In genomic region chr9:89695979-89696378, GRCh38 we compare ENCODE assay signal across 6 cellular contexts.
A peak's percentile ranks its signal among the peaks of the same experiment; 100 is the strongest.
DNase-seq lines count a peak whose midpoint lies in the region; ATAC-seq and TF ChIP-seq lines count a peak whose summit lies in the region.
"Not testable (repeated sequence)": the region's sequence is repeated elsewhere in the genome, so short reads cannot be mapped to it uniquely, and the experiment has no call there.

No MANE protein-coding gene starts in this region.

- WGBS in endodermal cell (ENCODE audit: insufficient coverage in 1 of 2, insufficient read length in 1 of 2), 2 experiments = 94 to 95% methylated on average over 4 to 6 of the region's 6 CpGs

- POLR2A ChIA-PET in WTC11 (lab: Charles Lee) = interaction anchor here (0.6 to 2.0 kb wide), 3 partner anchors 14 to 91 kb away, joined by 3 to 10 read pairs (median 4); partner anchors contain the start of gene GADD45G

- H3K27me3 ChIP-seq in HUES48 (ENCODE audit: control insufficient read depth, insufficient read depth, low read length); endodermal cell (ENCODE audit: control insufficient read depth, insufficient read depth, low read length, poor library complexity, severe bottlenecking); upper lobe of right lung: not testable (repeated sequence)

- TF ChIP-seq CTCF in WTC11 (IDR thresholded peaks at IDR 0.05); endodermal cell (conservative IDR thresholded peaks at IDR 0.05); neural crest cell (conservative IDR thresholded peaks at IDR 0.05); upper lobe of right lung (IDR thresholded peaks at IDR 0.05): not testable (repeated sequence)

- H3K36me3 ChIP-seq in HUES48 (ENCODE audit: control insufficient read depth, insufficient read depth, low read length); endodermal cell (ENCODE audit: control insufficient read depth, insufficient read depth, low read length); upper lobe of right lung: not testable (repeated sequence)

- not testable (repeated sequence) for H3K9me3 ChIP-seq in HUES48 (ENCODE audit: control insufficient read depth, insufficient read depth, low read length); endodermal cell (ENCODE audit: control insufficient read depth, low read length); upper lobe of right lung

- H3K4me3 ChIP-seq in HUES48 (ENCODE audit: low read depth, low read length); endodermal cell (ENCODE audit: low read length); upper lobe of right lung: not testable (repeated sequence)

- ATAC-seq in WTC11, upper lobe of right lung: not testable (repeated sequence)
- ATAC-seq in left lobe of liver = peak; percentile 42

- CTCF ChIA-PET in WTC11 (lab: Charles Lee) = interaction anchor here (1.0 to 2.4 kb wide), 9 partner anchors 10 to 267 kb away, joined by 3 to 30 read pairs (median 5); partner anchors contain the start of gene GADD45G

- not testable (repeated sequence) for H3K27me3 Mint-ChIP-seq in WTC11 (ENCODE audit: low read depth)
- H3K27me3 Mint-ChIP-seq in endodermal cell (ENCODE audit: insufficient read depth) (peaks cover 23% of the 10 kb centered on the region), neural crest cell (ENCODE audit: low read depth) (peaks cover 53% of the 10 kb centered on the region)

- H3K27ac ChIP-seq in HUES48 (ENCODE audit: low read depth, low read length) = peak overlapping the region; percentile 25
- peak overlapping the region; percentile 5 for H3K27ac ChIP-seq in endodermal cell (ENCODE audit: low read depth, low read length)
- not testable (repeated sequence) for H3K27ac ChIP-seq in upper lobe of right lung

- peaks cover 51% of the 10 kb centered on the region for H3K4me1 Mint-ChIP-seq in WTC11
- peaks cover 42% of the 10 kb centered on the region for H3K4me1 Mint-ChIP-seq in endodermal cell
- peaks cover 15% of the 10 kb centered on the region for H3K4me1 Mint-ChIP-seq in neural crest cell

- peak overlapping the region; percentile 96 for H3K27ac Mint-ChIP-seq in WTC11
- not testable (repeated sequence) for H3K27ac Mint-ChIP-seq in endodermal cell; neural crest cell (ENCODE audit: unreplicated experiment)

- H3K4me1 ChIP-seq in HUES48 (ENCODE audit: control insufficient read depth, insufficient read depth, low read length) = peaks cover 17% of the 10 kb centered on the region
- H3K4me1 ChIP-seq in endodermal cell (ENCODE audit: control insufficient read depth, insufficient read depth, low read length) = peaks cover 19% of the 10 kb centered on the region
- H3K4me1 ChIP-seq in upper lobe of right lung = not testable (repeated sequence)

- H3K4me3 Mint-ChIP-seq in WTC11 (peak overlapping the region; percentile 38; the same call in 1 of the 2 replicates), neural crest cell (peak overlapping the region; percentile 11)
- H3K4me3 Mint-ChIP-seq in endodermal cell = not testable (repeated sequence)

- H3K36me3 Mint-ChIP-seq in WTC11; endodermal cell (ENCODE audit: low read depth); neural crest cell (ENCODE audit: low read depth): not testable (repeated sequence)

- not testable (repeated sequence) for H3K9ac ChIP-seq in HUES48 (ENCODE audit: low read depth, low read length); endodermal cell (ENCODE audit: extremely low read depth, low read length, poor library complexity, severe bottlenecking)

- DNase-seq in WTC11 (ENCODE audit: low spot score); endodermal cell; left lobe of liver (ENCODE audit: low spot score); neural crest cell (ENCODE audit: low read depth, low spot score): not testable (repeated sequence)
- DNase-seq in upper lobe of right lung = peak; percentile 9

- peaks cover 10% of the 10 kb centered on the region for H3K9me3 Mint-ChIP-seq in WTC11
- H3K9me3 Mint-ChIP-seq in endodermal cell, neural crest cell: not testable (repeated sequence)

- intact Hi-C loops in upper lobe of right lung (cut with DNase I) = not testable (repeated sequence)
